Comparison of ENCODE assay signal across 19 cellular contexts in the genomic region with DNA sequence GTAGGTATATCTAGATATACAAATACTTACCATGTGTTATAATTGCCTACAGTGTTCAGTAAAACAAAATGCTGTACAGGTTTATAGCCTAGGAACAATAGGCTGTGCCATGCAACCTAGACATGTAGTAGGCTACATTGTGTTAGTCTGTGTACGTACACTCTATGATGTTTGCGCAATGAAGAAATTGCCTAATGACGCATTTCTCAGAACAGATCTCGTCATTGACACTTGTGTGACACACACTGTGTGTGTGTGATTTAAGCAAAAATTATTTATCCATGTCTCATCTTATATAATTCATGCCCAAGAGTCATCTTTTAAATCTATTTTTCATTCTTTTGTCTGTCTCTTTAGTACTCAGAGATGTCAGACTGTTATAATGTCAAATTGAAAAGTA.
"Had no signal": no experiment of that assay in that cellular context is flagged by ENCODE, and none has a peak within 500 bp of the region (broad histone marks: within the 10 kb centered on the region; RNA-seq: fewer than 3 reads in every experiment).

No MANE protein-coding gene starts in this region.

- H3K4me1 Mint-ChIP-seq: natural killer cell; stimulated activated naive B cell treated with anti-CD40 and anti-IgM and Interleukin-4, amounts not matched to agents 10 μg/mL and 1 μg/mL and 100 μg/mL, for 72 hours had no signal

- H3K4me1 ChIP-seq: esophagus squamous epithelium, gastroesophageal sphincter, parathyroid adenoma, prostate gland, sigmoid colon, stomach had no signal

- H3K27ac Mint-ChIP-seq: dendritic cell treated with granulocyte-macrophage colony-stimulating factor and Interleukin-4, amounts not matched to agents 40 ng/mL and 50 ng/mL, for 4 days; effector memory CD8-positive, alpha-beta T cell; natural killer cell; stimulated activated naive B cell treated with anti-CD40 and anti-IgM and Interleukin-4, amounts not matched to agents 10 μg/mL and 1 μg/mL and 100 μg/mL, for 72 hours had no signal

- H3K27me3 ChIP-seq: esophagus squamous epithelium, gastroesophageal sphincter, sigmoid colon, stomach had no signal

- ATAC-seq: effector memory CD8-positive, alpha-beta T cell; gastroesophageal sphincter; left lobe of liver; natural killer cell; stimulated activated naive B cell treated with anti-CD40 and anti-IgM and Interleukin-4, amounts not matched to agents 10 μg/mL and 1 μg/mL and 100 μg/mL, for 72 hours had no signal

- H3K36me3 ChIP-seq: esophagus squamous epithelium, gastroesophageal sphincter, prostate gland, sigmoid colon, stomach had no signal

- H3K9me3 ChIP-seq: prostate gland, sigmoid colon had no signal

- H3K4me3 ChIP-seq: esophagus squamous epithelium, gastroesophageal sphincter, prostate gland, sigmoid colon, skin epidermis, stomach had no signal

- H3K9ac ChIP-seq: parathyroid adenoma had no signal

- H2AFZ ChIP-seq: parathyroid adenoma had no signal

- H3K27me3 Mint-ChIP-seq: dendritic cell treated with granulocyte-macrophage colony-stimulating factor and Interleukin-4, amounts not matched to agents 40 ng/mL and 50 ng/mL, for 4 days; effector memory CD8-positive, alpha-beta T cell; stimulated activated naive B cell treated with anti-CD40 and anti-IgM and Interleukin-4, amounts not matched to agents 10 μg/mL and 1 μg/mL and 100 μg/mL, for 72 hours had no signal

- DNase-seq: effector memory CD8-positive, alpha-beta T cell; esophagus squamous epithelium; foreskin fibroblast; glutamatergic neuron; islet precursor cell; natural killer cell; sigmoid colon; stimulated activated CD4-positive, alpha-beta T cell treated with anti-CD3 and anti-CD28 coated beads, Interleukin-2, amount 100 ng/mL, for 24 hours; stimulated activated CD4-positive, alpha-beta T cell treated with anti-CD3 and anti-CD28 coated beads, Interleukin-4, amount 100 ng/mL, for 4 hours; stimulated activated naive B cell treated with anti-CD40 and anti-IgM and Interleukin-4, amounts not matched to agents 10 μg/mL and 1 μg/mL and 100 μg/mL, for 72 hours; stomach; trophoblast cell had no signal

- H3K27ac ChIP-seq: epithelial cell of prostate, esophagus squamous epithelium, gastroesophageal sphincter, parathyroid adenoma, prostate gland, sigmoid colon, skin epidermis, stomach had no signal

- H3K79me2 ChIP-seq: parathyroid adenoma had no signal

- H3K4me3 Mint-ChIP-seq: dendritic cell treated with granulocyte-macrophage colony-stimulating factor and Interleukin-4, amounts not matched to agents 40 ng/mL and 50 ng/mL, for 4 days; effector memory CD8-positive, alpha-beta T cell; natural killer cell; stimulated activated naive B cell treated with anti-CD40 and anti-IgM and Interleukin-4, amounts not matched to agents 10 μg/mL and 1 μg/mL and 100 μg/mL, for 72 hours had no signal

- H3K36me3 Mint-ChIP-seq: natural killer cell; stimulated activated naive B cell treated with anti-CD40 and anti-IgM and Interleukin-4, amounts not matched to agents 10 μg/mL and 1 μg/mL and 100 μg/mL, for 72 hours had no signal
